8 cellular contexts compared by ENCODE assay signal in genomic region chr19:36054733-36055686, GRCh38. TPM values are rescaled to one million over a fixed set of nuclear protein-coding genes. Genes with fewer than 3 reads are reported as not detected.
DNase-seq lines count a peak whose midpoint lies in the region; ATAC-seq and TF ChIP-seq lines count a peak whose summit lies in the region.

Gene WDR62, plus strand, starts transcription at chr19:36054897. Its CDS starts 75 bp downstream, at chr19:36054972.

- intact Hi-C loops in T-helper 2 cell treated with Interferon-gamma antibody and Interleukin-4, amounts not matched to agents 100 ng/mL and 5 ng/mL, for 36 hours (cut with micrococcal nuclease) = loop anchor here (1.0 to 10.0 kb wide), 11 partner anchors 41 to 410 kb away; partner anchors contain the start of genes ALKBH6, ARHGAP33, COX6B1 and ETV2
- intact Hi-C loops in gastrocnemius medialis (cut with DNase I; ENCODE audit: low total_unique reads) = loop anchor here (1.0 kb wide), 5 partner anchors 41 to 159 kb away; partner anchors contain the start of genes ALKBH6, SDHAF1, TBCB and ZNF565

- DNase-seq in NCI-H2029 (lab: John Stamatoyannopoulos, UW) (peak; percentile 95), hepatocyte (ENCODE audit: low spot score) (peak; percentile 97), gastrocnemius medialis (peak; percentile 89 to 90), kidney glomerular epithelial cell (lab: John Stamatoyannopoulos, UW) (no peak)

- H3K27me3 ChIP-seq in hepatocyte (no peaks in the 10 kb centered on the region), gastrocnemius medialis (no peaks in the 10 kb centered on the region)

- H2AFZ ChIP-seq in hepatocyte = peak within 1 kb of the TSS; percentile 60

- no peaks in the 10 kb centered on the region for H3K36me3 ChIP-seq in hepatocyte (replicated peaks; ENCODE audit: insufficient read depth, low read depth)
- H3K36me3 ChIP-seq in gastrocnemius medialis = no peaks in the 10 kb centered on the region

- H4K20me1 ChIP-seq in hepatocyte (ENCODE audit: insufficient read depth, poor library complexity, severe bottlenecking) = no peaks in the 10 kb centered on the region

- ATAC-seq in GM18508 (IDR thresholded peaks at IDR 0.05; ENCODE audit: insufficient read depth, unreplicated experiment) (peak; percentile 41), HG02973 (IDR thresholded peaks at IDR 0.05; ENCODE audit: unreplicated experiment) (peak; percentile 64), gastrocnemius medialis (peak; percentile 83 to 84)

- H3K9me2 ChIP-seq in hepatocyte (replicated peaks; ENCODE audit: insufficient read depth) = no peaks in the 10 kb centered on the region

- TF ChIP-seq POLR2A in gastrocnemius medialis (IDR thresholded peaks at IDR 0.05) = no peak

- in situ Hi-C loops in gastrocnemius medialis (cut with MboI; ENCODE audit: low sequenced_read_pairs in 4 of 4) = loop anchor here in 1 of 4 donors (5.0 kb wide), 1 partner anchor 58 kb away; the partner anchor contains the start of gene SDHAF1

- H3K4me1 ChIP-seq in hepatocyte (ENCODE audit: insufficient read depth) (peaks cover 13% of the 10 kb centered on the region), gastrocnemius medialis (peaks cover 13 to 17% of the 10 kb centered on the region in 2 donors)

- peak within 1 kb of the TSS; percentile 94 for H3K4me2 ChIP-seq in hepatocyte

- no peak for TF ChIP-seq CTCF in hepatocyte (IDR thresholded peaks at IDR 0.05; ENCODE audit: poor library complexity)
- peak in 1 of 5 experiments; percentile 4 for TF ChIP-seq CTCF in gastrocnemius medialis (IDR thresholded peaks at IDR 0.05 in 4 of 5, conservative IDR thresholded peaks at IDR 0.05 in 1 of 5)

- H3K79me2 ChIP-seq in hepatocyte = peaks cover 19% of the 10 kb centered on the region

- H3K27ac ChIP-seq in angular gyrus (ENCODE audit: low read depth, low read length) (peak within 1 kb of the TSS; percentile 99), hepatocyte (peak within 1 kb of the TSS; percentile 92), gastrocnemius medialis (peak within 1 kb of the TSS; percentile 87 to 99 (median 96))

- no peaks in the 10 kb centered on the region for H3K9me3 ChIP-seq in hepatocyte (ENCODE audit: low read depth)
- no peaks in the 10 kb centered on the region for H3K9me3 ChIP-seq in gastrocnemius medialis

- 2% methylated on average over 51 of the region's 76 CpGs for WGBS in hepatocyte (ENCODE audit: low lambda C conversion rate, missing lambda C conversion rate)

- H3K4me3 ChIP-seq in hepatocyte (peak within 1 kb of the TSS; percentile 73), gastrocnemius medialis (peak within 1 kb of the TSS; percentile 67 to 93 (median 83))

RNA-seq across cellular contexts. Expression of gene WDR62, which starts in this region (rescaled TPM):
- total RNA-seq in T-helper 2 cell treated with Interferon-gamma antibody and Interleukin-4, amounts not matched to agents 100 ng/mL and 5 ng/mL, for 36 hours = 32.6 and 32.8 TPM in 2 replicates
- total RNA-seq in hepatocyte = 1.8 and 2.1 TPM in 2 replicates
- polyA plus RNA-seq in hepatocyte = 1.2 and 4.6 TPM in 2 replicates
- total RNA-seq in gastrocnemius medialis = 1 to 10 TPM in 2 of 4 donors, under 1 TPM in 2; 0.20 to 2.1 (median 1.0) TPM

Comparison
In these comparisons a context has a peak if more than half of its experiments do, and no peak if none do; other contexts are left out.
1. RNA of gene WDR62 (total RNA-seq): 32.6 to 32.8 TPM in T-helper 2 cell treated with Interferon-gamma antibody and Interleukin-4, amounts not matched to agents 100 ng/mL and 5 ng/mL, for 36 hours; 1.8 to 2.1 TPM in hepatocyte and 0.20 to 2.1 TPM in gastrocnemius medialis; every median in the first group is over 10 times any median in the second.
2. Peak in every context shown above with its lines, with median percentiles within 50 percentile points of each other: ATAC-seq and H3K27ac ChIP-seq.